ENCODE assay signal across 1 cellular context in genomic region chr1:145886811-145887210, GRCh38.
TF ChIP-seq lines count a peak whose summit lies in the region.

No MANE protein-coding gene starts in this region.

TF ChIP-seq in GM23338, 12 proteins besides CTCF, POLR2A, EP300 and RAD21:
- no peak for TF ChIP-seq REST (IDR thresholded peaks at IDR 0.05; ENCODE audit: unreplicated experiment)
- TF ChIP-seq ZNF331 (CRISPR knock-in tag; IDR thresholded peaks at IDR 0.05; ENCODE audit: low read depth), result no peak
- no peak for TF ChIP-seq EZH2 (IDR thresholded peaks at IDR 0.05; ENCODE audit: low read depth, unreplicated experiment)
- no peak for TF ChIP-seq ZNF462 (CRISPR knock-in tag; IDR thresholded peaks at IDR 0.05)
- no peak for TF ChIP-seq NANOG (IDR thresholded peaks at IDR 0.05; ENCODE audit: borderline replicate concordance)
- no peak for TF ChIP-seq CREB1 (CRISPR knock-in tag; IDR thresholded peaks at IDR 0.05; ENCODE audit: low read depth)
- no peak for TF ChIP-seq POLR2AphosphoS5 (IDR thresholded peaks at IDR 0.05; ENCODE audit: low read depth)
- TF ChIP-seq EZH2phosphoT487 (IDR thresholded peaks at IDR 0.05; ENCODE audit: unreplicated experiment), result no peak
- no peak for TF ChIP-seq ZNF114 (CRISPR knock-in tag; IDR thresholded peaks at IDR 0.05)
- no peak for TF ChIP-seq JUNB (IDR thresholded peaks at IDR 0.05; ENCODE audit: unreplicated experiment)
- TF ChIP-seq ETS1 (IDR thresholded peaks at IDR 0.05), result no peak
- TF ChIP-seq STAT1 (IDR thresholded peaks at IDR 0.05; ENCODE audit: unreplicated experiment), result no peak
